Comparison of ENCODE assay signal across 19 cellular contexts in the genomic region with DNA sequence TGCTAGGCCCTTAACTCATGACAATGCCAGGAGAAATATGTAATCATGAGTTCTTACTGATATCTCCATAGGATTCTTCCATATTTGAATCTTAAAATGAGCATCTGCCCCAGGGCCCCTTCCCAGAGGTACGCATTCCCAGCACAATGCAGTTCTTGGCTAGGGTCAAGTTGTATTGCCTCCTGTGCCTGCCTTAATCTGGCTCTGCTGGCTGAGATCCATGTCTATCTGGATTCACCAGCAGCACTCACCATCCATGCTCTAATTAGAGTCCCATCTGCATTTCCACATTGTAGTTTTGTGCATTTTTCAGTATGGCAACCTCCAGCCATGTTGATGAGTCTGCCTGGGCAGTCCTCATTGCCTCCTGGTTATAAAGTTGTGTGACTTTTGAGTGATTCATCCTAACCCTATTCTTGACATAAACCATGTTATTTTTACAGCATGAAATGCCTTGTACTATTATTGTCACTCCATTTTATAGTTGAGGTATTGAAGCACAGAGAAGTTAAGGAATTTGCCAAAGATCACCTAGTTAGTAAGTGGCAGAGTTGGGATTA. TPM values are rescaled to one million over a fixed set of nuclear protein-coding genes. Genes with fewer than 3 reads are reported as not detected.
A peak's percentile ranks its signal among the peaks of the same experiment; 100 is the strongest.
DNase-seq lines count a peak whose midpoint lies in the region; ATAC-seq and TF ChIP-seq lines count a peak whose summit lies in the region.
"Had no signal": no experiment of that assay in that cellular context is flagged by ENCODE, and none has a peak within 500 bp of the region (broad histone marks: within the 10 kb centered on the region; RNA-seq: fewer than 3 reads in every experiment).

No MANE protein-coding gene starts in this region.

- 0 out of 2 replicates have a peak overlapping the region, but pooled peaks have one; percentile 50 for H3K14ac ChIP-seq in IMR-90 (replicated peaks; ENCODE audit: low read depth, low read length)

- TF ChIP-seq POLR2A in IMR-90 (IDR thresholded peaks at IDR 0.05; ENCODE audit: low read depth, low read length): no peak

- H3K9me3 ChIP-seq in IMR-90 (ENCODE audit: control insufficient read depth, insufficient read depth, low read length) (no peaks in the 10 kb centered on the region), osteoblast (ENCODE audit: low read depth, low read length) (no peaks in the 10 kb centered on the region), OCI-LY7 (ENCODE audit: low read length) (no peaks in the 10 kb centered on the region; the same call in 1 of the 2 replicates)
- H3K9me3 ChIP-seq: SJCRH30 had no signal

- H2BK15ac ChIP-seq in IMR-90 (ENCODE audit: low read depth, low read length): no peak overlapping the region

- intact Hi-C loops in IMR-90 (cut with micrococcal nuclease) (no loop called here), OCI-LY7 (cut with micrococcal nuclease; ENCODE audit: unreplicated experiment) (no loop called here)

- ATAC-seq in IMR-90 (ENCODE audit: low read depth): peak; percentile 77
- ATAC-seq in activated CD8-positive, alpha-beta T cell treated with anti-CD3 and anti-CD28 coated beads, Interleukin-2, amount 10 ng/mL, durations not matched to agents 7 days and 5 days: no peak

- peaks cover 17 to 54% of the 10 kb centered on the region in 2 experiments for H3K79me1 ChIP-seq in IMR-90 (ENCODE audit: low read depth in 1 of 2, low read length in 2 of 2)

- H3K4ac ChIP-seq in IMR-90 (ENCODE audit: low read depth, low read length): no peak overlapping the region

- no peak overlapping the region for H3K4me3 Mint-ChIP-seq in chondrocyte (ENCODE audit: unreplicated experiment)
- no peak overlapping the region for H3K4me3 Mint-ChIP-seq in activated CD8-positive, alpha-beta T cell treated with anti-CD3 and anti-CD28 coated beads, Interleukin-2, amount 10 ng/mL, durations not matched to agents 7 days and 5 days
- H3K4me3 Mint-ChIP-seq: neural progenitor cell had no signal

- H3K9me2 ChIP-seq in OCI-LY7 (ENCODE audit: insufficient read depth, low read length): no peaks in the 10 kb centered on the region

- no peak overlapping the region; a peak in 1 of 4 replicates for H4K8ac ChIP-seq in IMR-90 (ENCODE audit: low read depth in 2 of 2, low read length in 2 of 2)

- peaks cover 5% of the 10 kb centered on the region for H3K36me3 Mint-ChIP-seq in chondrocyte (ENCODE audit: low read depth)
- H3K36me3 Mint-ChIP-seq in activated CD8-positive, alpha-beta T cell treated with anti-CD3 and anti-CD28 coated beads, Interleukin-2, amount 10 ng/mL, durations not matched to agents 7 days and 5 days (ENCODE audit: low read depth): no peaks in the 10 kb centered on the region

- H3K4me1 Mint-ChIP-seq in chondrocyte (ENCODE audit: low read depth): peaks cover 26% of the 10 kb centered on the region
- H3K4me1 Mint-ChIP-seq in activated CD8-positive, alpha-beta T cell treated with anti-CD3 and anti-CD28 coated beads, Interleukin-2, amount 10 ng/mL, durations not matched to agents 7 days and 5 days (ENCODE audit: low read depth): no peaks in the 10 kb centered on the region
- H3K4me1 Mint-ChIP-seq: neural progenitor cell had no signal

- TF ChIP-seq RAD21 in IMR-90 (IDR thresholded peaks at IDR 0.05; ENCODE audit: low read length): no peak

- BruUV-seq in IMR-90 (replicated peaks; lab: Mats Ljungman, UMichigan): no TSS peak
- no TSS peak for BruUV-seq in OCI-LY7 (replicated peaks; lab: Mats Ljungman, UMichigan)

- 0 out of 2 replicates have a peak overlapping the region, but pooled peaks have one; percentile 8 for H3K23ac ChIP-seq in IMR-90 (ENCODE audit: low read depth, low read length)

- peaks cover 7% of the 10 kb centered on the region for H3K9me1 ChIP-seq in IMR-90 (ENCODE audit: insufficient read depth, low read length)

- WGBS in IMR-90 (ENCODE audit: extremely low coverage in 2 of 2, insufficient read length in 1 of 2), 2 experiments: no CpG with 5 or more reads among the region's 1 CpG

- H3K79me2 ChIP-seq in osteoblast (ENCODE audit: insufficient read depth, low read length) (peaks cover 68% of the 10 kb centered on the region), OCI-LY7 (ENCODE audit: insufficient read depth, low read depth, low read length) (no peaks in the 10 kb centered on the region)

- no peak overlapping the region for H3K56ac ChIP-seq in IMR-90 (ENCODE audit: extremely low read depth, insufficient read depth, low read length)

- peak overlapping the region; percentile 62 for H2BK5ac ChIP-seq in IMR-90 (ENCODE audit: low read depth, low read length, poor library complexity, severe bottlenecking)

- POLR2A ChIA-PET in IMR-90 (lab: Charles Lee; ENCODE audit: unreplicated experiment) (no interaction called here), OCI-LY7 (lab: Charles Lee) (interaction anchor here (0.9 kb wide), 1 partner anchor 12 kb away, joined by 3 read pairs; no protein-coding TSS in a partner anchor)
- POLR2A ChIA-PET in activated CD8-positive, alpha-beta T cell treated with anti-CD3 and anti-CD28 coated beads, Interleukin-2, amount 10 ng/mL, durations not matched to agents 7 days and 5 days (lab: Charles Lee): no interaction called here

- peak overlapping the region; percentile 61; the same call in 1 of the 2 replicates for H4K5ac ChIP-seq in IMR-90 (ENCODE audit: low read depth, low read length)

- H2BK20ac ChIP-seq in IMR-90 (ENCODE audit: low read depth, low read length): no peak overlapping the region

- H3K27ac Mint-ChIP-seq in chondrocyte (ENCODE audit: unreplicated experiment): peak overlapping the region; percentile 69
- no peak overlapping the region for H3K27ac Mint-ChIP-seq in activated CD8-positive, alpha-beta T cell treated with anti-CD3 and anti-CD28 coated beads, Interleukin-2, amount 10 ng/mL, durations not matched to agents 7 days and 5 days
- H3K27ac Mint-ChIP-seq: neural progenitor cell had no signal

- CTCF ChIA-PET in IMR-90 (lab: Yijun Ruan, JAX) (no interaction called here), OCI-LY7 (lab: Charles Lee; ENCODE audit: unreplicated experiment) (no interaction called here)
- CTCF ChIA-PET in activated CD8-positive, alpha-beta T cell treated with anti-CD3 and anti-CD28 coated beads, Interleukin-2, amount 10 ng/mL, durations not matched to agents 7 days and 5 days (lab: Charles Lee): interaction anchor here (0.8 kb wide), 1 partner anchor 172 kb away, joined by 4 read pairs; no protein-coding TSS in a partner anchor

- H3K4me1 ChIP-seq in IMR-90 (ENCODE audit: control insufficient read depth, insufficient read depth, low read length): peaks cover 14% of the 10 kb centered on the region
- peaks cover 16% of the 10 kb centered on the region for H3K4me1 ChIP-seq in osteoblast (ENCODE audit: insufficient read depth, low read length)
- H3K4me1 ChIP-seq in OCI-LY7 (ENCODE audit: insufficient read depth, low read length, poor library complexity, severe bottlenecking): no peaks in the 10 kb centered on the region
- H3K4me1 ChIP-seq: neural progenitor cell, SJCRH30 had no signal

- H2AFZ ChIP-seq in IMR-90 (replicated peaks; ENCODE audit: low read length, poor library complexity) (no peak overlapping the region), osteoblast (ENCODE audit: low read length) (no peak overlapping the region), OCI-LY7 (ENCODE audit: low read length) (no peak overlapping the region)
- H2AFZ ChIP-seq: neural progenitor cell had no signal

- H4K20me1 ChIP-seq in IMR-90 (ENCODE audit: insufficient read depth, low read length): peaks cover 32% of the 10 kb centered on the region
- peaks cover 30% of the 10 kb centered on the region for H4K20me1 ChIP-seq in osteoblast (ENCODE audit: insufficient read depth, low read length)
- H4K20me1 ChIP-seq in OCI-LY7 (ENCODE audit: insufficient read depth, low read length): no peaks in the 10 kb centered on the region

- H3K9ac ChIP-seq in IMR-90 (ENCODE audit: low read depth, low read length): no peak overlapping the region
- H3K9ac ChIP-seq: neural progenitor cell had no signal

- H3K27me3 Mint-ChIP-seq in chondrocyte (ENCODE audit: low read depth): no peaks in the 10 kb centered on the region
- H3K27me3 Mint-ChIP-seq in activated CD8-positive, alpha-beta T cell treated with anti-CD3 and anti-CD28 coated beads, Interleukin-2, amount 10 ng/mL, durations not matched to agents 7 days and 5 days (ENCODE audit: low read depth): peaks cover 1% of the 10 kb centered on the region

- H3K18ac ChIP-seq in IMR-90 (ENCODE audit: low read depth, low read length): peak overlapping the region; percentile 67

- H3K27ac ChIP-seq in IMR-90 (ENCODE audit: insufficient read depth, low read length): peak overlapping the region; percentile 64; the same call in 1 of the 2 replicates
- H3K27ac ChIP-seq in osteoblast (ENCODE audit: low read depth, low read length): peak overlapping the region; percentile 58
- no peak overlapping the region for H3K27ac ChIP-seq in OCI-LY7 (ENCODE audit: low read depth, low read length, poor library complexity, severe bottlenecking)
- H3K27ac ChIP-seq: neural progenitor cell, SJCRH30, WERI-Rb-1 had no signal

- no peak overlapping the region for H2AK5ac ChIP-seq in IMR-90 (ENCODE audit: low read depth, low read length)

- H3K9me3 Mint-ChIP-seq in chondrocyte (ENCODE audit: low read depth): peaks cover 3% of the 10 kb centered on the region
- no peaks in the 10 kb centered on the region for H3K9me3 Mint-ChIP-seq in activated CD8-positive, alpha-beta T cell treated with anti-CD3 and anti-CD28 coated beads, Interleukin-2, amount 10 ng/mL, durations not matched to agents 7 days and 5 days (ENCODE audit: insufficient read depth)

- H4K91ac ChIP-seq in IMR-90 (ENCODE audit: insufficient read depth, low read depth, low read length): no peak overlapping the region

- dilution Hi-C loops in IMR-90 (cut with HindIII; ENCODE audit: low sequenced_read_pairs, unreplicated experiment): no loop called here

- H3K27me3 ChIP-seq in IMR-90 (ENCODE audit: control insufficient read depth, insufficient read depth, low read length): no peaks in the 10 kb centered on the region
- H3K27me3 ChIP-seq in osteoblast (ENCODE audit: insufficient read depth, low read length): no peaks in the 10 kb centered on the region
- H3K27me3 ChIP-seq: neural progenitor cell, SJCRH30 had no signal

- no peak overlapping the region for H2BK120ac ChIP-seq in IMR-90 (ENCODE audit: low read depth, low read length)

- peak overlapping the region; percentile 62 for H3K4me2 ChIP-seq in IMR-90 (ENCODE audit: low read depth, low read length)
- peak overlapping the region; percentile 4 for H3K4me2 ChIP-seq in osteoblast (ENCODE audit: insufficient read depth, low read length)
- H3K4me2 ChIP-seq in OCI-LY7 (ENCODE audit: low read length): no peak overlapping the region
- H3K4me2 ChIP-seq: neural progenitor cell had no signal

- no peak overlapping the region for H2AK9ac ChIP-seq in IMR-90 (replicated peaks; ENCODE audit: low read depth, low read length, poor library complexity)

- no peak overlapping the region for H3K4me3 ChIP-seq in IMR-90 (ENCODE audit: insufficient read depth, low read depth, low read length)
- no peak overlapping the region for H3K4me3 ChIP-seq in osteoblast (ENCODE audit: insufficient read depth, low read length)
- no peak overlapping the region for H3K4me3 ChIP-seq in OCI-LY7 (ENCODE audit: low read depth, low read length, poor library complexity, severe bottlenecking)
- H3K4me3 ChIP-seq: neural progenitor cell, SJCRH30 had no signal

- H3K36me3 ChIP-seq in IMR-90 (ENCODE audit: control insufficient read depth, insufficient read depth, low read length): no peaks in the 10 kb centered on the region
- H3K36me3 ChIP-seq in osteoblast (ENCODE audit: insufficient read depth, low read length): no peaks in the 10 kb centered on the region
- H3K36me3 ChIP-seq in OCI-LY7 (ENCODE audit: insufficient read depth, low read length): 0 out of 2 replicates have a peak, but pooled peaks cover 4% of the 10 kb centered on the region
- H3K36me3 ChIP-seq: neural progenitor cell, SJCRH30 had no signal

- peak; percentile 52 for DNase-seq in EL
- DNase-seq in IMR-90: peak; percentile 39
- DNase-seq in chondrocyte (ENCODE audit: low spot score): no peak
- DNase-seq in osteoblast (ENCODE audit: insufficient read length, low spot score, missing footprints): peak; percentile 27
- no peak for DNase-seq in activated CD8-positive, alpha-beta T cell treated with anti-CD3 and anti-CD28 coated beads, Interleukin-2, amount 10 ng/mL, durations not matched to agents 7 days and 5 days
- DNase-seq in OCI-LY7 (ENCODE audit: low spot score): no peak
- no peak for DNase-seq in stimulated activated CD4-positive, alpha-beta T cell treated with anti-CD3 and anti-CD28 coated beads, Interleukin-12 subunit alpha, Interleukin-12 subunit beta, amount 100 ng/mL, for 4 hours
- DNase-seq: activated CD4-positive, alpha-beta T cell treated with anti-CD3 and anti-CD28 coated beads, Interleukin-2, amount 50 U/mL, for 4 hours; activated naive CD4-positive, alpha-beta T cell treated with Interleukin-2 at 50 U/mL for 16 hours; activated T-cell treated with anti-CD3 and anti-CD28 coated beads, Interleukin-2, amount 50 U/mL, for 1 hour; DND-41; hypothalamus; KG1; NCI-H1092; NCI-H69; SJCRH30; T-helper 2 cell; WERI-Rb-1 had no signal

- TF ChIP-seq CTCF in IMR-90 (conservative IDR thresholded peaks at IDR 0.05; ENCODE audit: low read depth, low read length) (no peak), chondrocyte (IDR thresholded peaks at IDR 0.05) (no peak), osteoblast (IDR thresholded peaks at IDR 0.05; ENCODE audit: extremely low read depth, low read depth, low read length) (no peak), OCI-LY7 (conservative IDR thresholded peaks at IDR 0.05; ENCODE audit: low read length) (no peak)

- in situ Hi-C loops in IMR-90 (cut with MboI; ENCODE audit: low sequenced_read_pairs): no loop called here

RNA-seq across cellular contexts. Expression of a gene that starts 55.9 kb away (rescaled TPM):
- total RNA-seq in IMR-90 (2012; rRNA removed) (29.4 and 43.0 TPM in 2 replicates), chondrocyte (46.7 to 51.8 TPM (median 51.7 TPM) in 3 replicates), osteoblast (50.3 and 55.7 TPM in 2 replicates), OCI-LY7 (2022) (12.2 and 14.9 TPM in 2 replicates)
- polyA plus RNA-seq in IMR-90 (2012; rRNA removed): 6.9 and 8.3 TPM in 2 replicates
- polyA plus RNA-seq in IMR-90 (2012; cell fraction: cytosol; rRNA removed): 0.97 and 1.1 TPM in 2 replicates
- polyA plus RNA-seq in IMR-90 (2012; cell fraction: nucleus; rRNA removed; ENCODE audit: low replicate concordance): 0.85 and 10.6 TPM in 2 replicates
- total RNA-seq in activated CD8-positive, alpha-beta T cell treated with anti-CD3 and anti-CD28 coated beads, Interleukin-2, amount 10 ng/mL, durations not matched to agents 7 days and 5 days: under 1 TPM in 1 of 2 experiments, not detected in 1; 0.13 TPM
- 9.2 and 10.0 TPM in 2 replicates for total RNA-seq in OCI-LY7 (2014; rRNA removed; shearing (Covaris generic))

Comparison
In these comparisons a context has a peak if more than half of its experiments do, and no peak if none do; other contexts are left out.
1. DNase-seq: peak in EL (single experiment), IMR-90 (single experiment) and osteoblast (single experiment); none in chondrocyte (single experiment), activated CD8-positive, alpha-beta T cell treated with anti-CD3 and anti-CD28 coated beads, Interleukin-2, amount 10 ng/mL, durations not matched to agents 7 days and 5 days (single experiment), OCI-LY7 (single experiment) and stimulated activated CD4-positive, alpha-beta T cell treated with anti-CD3 and anti-CD28 coated beads, Interleukin-12 subunit alpha, Interleukin-12 subunit beta, amount 100 ng/mL, for 4 hours (single experiment).
2. RNA of a gene that starts 55.9 kb away (total RNA-seq): 46.7 to 51.8 TPM in chondrocyte, 50.3 to 55.7 TPM in osteoblast, 29.4 to 43.0 TPM in IMR-90 and 9.2 to 14.9 TPM in OCI-LY7; 0.13 TPM in activated CD8-positive, alpha-beta T cell treated with anti-CD3 and anti-CD28 coated beads, Interleukin-2, amount 10 ng/mL, durations not matched to agents 7 days and 5 days; every median in the first group is over 4 times any median in the second.